In genomic region chr10:25061711-25062455, GRCh38 we compare ENCODE assay signal across 2 cellular contexts.
TF ChIP-seq lines count a peak whose summit lies in the region.

No MANE protein-coding gene starts in this region.

TF ChIP-seq in K562, 482 proteins besides CTCF, POLR2A, EP300 and RAD21 (continued from another document and continues in another):
- TF ChIP-seq HDAC8 (tag; IDR thresholded peaks at IDR 0.05) (no peak), ZNF75A (CRISPR knock-in tag; IDR thresholded peaks at IDR 0.05) (no peak), SMARCE1 (IDR thresholded peaks at IDR 0.05) (no peak), TRIM24 (IDR thresholded peaks at IDR 0.05) (peak in 1 of 2 experiments; percentile 8; a peak in 1 of 4 replicates), CREB1 (IDR thresholded peaks at IDR 0.05) (peak; percentile 37; the same call in 1 of the 2 replicates), CREB1 (CRISPR knock-in tag; IDR thresholded peaks at IDR 0.05) (no peak), ATF1 (CRISPR knock-in tag; IDR thresholded peaks at IDR 0.05) (no peak), ATF1 (tag; IDR thresholded peaks at IDR 0.05) (peak; percentile 20; the same call in 1 of the 2 replicates), MTA3 (IDR thresholded peaks at IDR 0.05; ENCODE audit: borderline replicate concordance) (0 out of 2 replicates have a peak, but pooled peaks have one; percentile 31), E2F6 (IDR thresholded peaks at IDR 0.05; ENCODE audit: borderline replicate concordance in 1 of 2, extremely low read depth in 1 of 2, insufficient read depth in 1 of 2, insufficient read length in 1 of 2, low read depth in 1 of 2, low read length in 1 of 2, poor library complexity in 1 of 2, severe bottlenecking in 1 of 2) (peak in 1 of 2 experiments; percentile 36), ATF3 (IDR thresholded peaks at IDR 0.05) (peak; percentile 61), ATF3 (CRISPR knock-in tag; conservative IDR thresholded peaks at IDR 0.05) (no peak), KLF6 (CRISPR knock-in tag; IDR thresholded peaks at IDR 0.05; ENCODE audit: borderline replicate concordance) (no peak), HDGF (IDR thresholded peaks at IDR 0.05) (0 out of 2 replicates have a peak, but pooled peaks have one; percentile 18), SP1 (CRISPR knock-in tag; IDR thresholded peaks at IDR 0.05) (no peak; the same call in 1 of the 2 replicates), TBL1XR1 (IDR thresholded peaks at IDR 0.05; ENCODE audit: low read length in 2 of 2) (no peak), CGGBP1 (CRISPR knock-in tag; IDR thresholded peaks at IDR 0.05) (no peak), ZNF584 (CRISPR knock-in tag; IDR thresholded peaks at IDR 0.05; ENCODE audit: low read depth) (no peak), BRD4 (IDR thresholded peaks at IDR 0.05) (0 out of 2 replicates have a peak, but pooled peaks have one; percentile 10), ZNF324 (CRISPR knock-in tag; IDR thresholded peaks at IDR 0.05) (no peak), COPS2 (conservative IDR thresholded peaks at IDR 0.05) (no peak), NFXL1 (CRISPR knock-in tag; IDR thresholded peaks at IDR 0.05) (no peak), CEBPB (tag; IDR thresholded peaks at IDR 0.05) (0 out of 2 replicates have a peak, but pooled peaks have one; percentile 32), IRF9 (tag; IDR thresholded peaks at IDR 0.05) (peak; percentile 37; the same call in 1 of the 2 replicates), ZNF57 (CRISPR knock-in tag; IDR thresholded peaks at IDR 0.05) (no peak), NR3C1 (CRISPR knock-in tag; IDR thresholded peaks at IDR 0.05) (no peak), HES1 (IDR thresholded peaks at IDR 0.05; ENCODE audit: low read depth) (no peak), DIDO1 (tag; IDR thresholded peaks at IDR 0.05; ENCODE audit: low read depth) (no peak), AFF1 (IDR thresholded peaks at IDR 0.05; ENCODE audit: low read depth in 1 of 2, partially characterized antibody in 2 of 2) (no peak)

TF ChIP-seq in liver, 16 proteins besides CTCF, POLR2A, EP300 and RAD21 (continued from another document):
- TF ChIP-seq ZBTB33 (IDR thresholded peaks at IDR 0.05) (no peak), FOXA1 (IDR thresholded peaks at IDR 0.05) (no peak), JUND (IDR thresholded peaks at IDR 0.05) (no peak), NR2F2 (IDR thresholded peaks at IDR 0.05) (no peak), REST (IDR thresholded peaks at IDR 0.05) (no peak), SP1 (IDR thresholded peaks at IDR 0.05) (no peak), GABPA (IDR thresholded peaks at IDR 0.05 in 1 of 2, conservative IDR thresholded peaks at IDR 0.05 in 1 of 2) (no peak), FOXA2 (IDR thresholded peaks at IDR 0.05) (no peak), HNF4A (conservative IDR thresholded peaks at IDR 0.05) (no peak)
TF ChIP-seq in liver: peak in this region for 0.
